In genomic region chr2:174615951-174616436, GRCh38 we compare ENCODE assay signal across 8 cellular contexts. TPM values are rescaled to one million over a fixed set of nuclear protein-coding genes. Genes with fewer than 3 reads are reported as not detected.
A peak's percentile ranks its signal among the peaks of the same experiment; 100 is the strongest.
DNase-seq lines count a peak whose midpoint lies in the region; ATAC-seq and TF ChIP-seq lines count a peak whose summit lies in the region.
"Had no signal": no experiment of that assay in that cellular context is flagged by ENCODE, and none has a peak within 500 bp of the region (broad histone marks: within the 10 kb centered on the region; RNA-seq: fewer than 3 reads in every experiment).

No MANE protein-coding gene starts in this region.

- H3K36me3 ChIP-seq in gastrocnemius medialis = no peaks in the 10 kb centered on the region
- peaks cover 6% of the 10 kb centered on the region for H3K36me3 ChIP-seq in upper lobe of right lung

- H3K27ac ChIP-seq in gastrocnemius medialis (peak overlapping the region in 3 of 4 donors; percentile 12 to 40 (median 22)), upper lobe of right lung (no peak overlapping the region)

- H3K4me1 ChIP-seq in gastrocnemius medialis (peaks cover 0 to 14% of the 10 kb centered on the region in 2 donors), upper lobe of right lung (peaks cover 20% of the 10 kb centered on the region)

- no peak for TF ChIP-seq CTCF in gastrocnemius medialis (IDR thresholded peaks at IDR 0.05 in 4 of 5, conservative IDR thresholded peaks at IDR 0.05 in 1 of 5)
- no peak for TF ChIP-seq CTCF in upper lobe of right lung (IDR thresholded peaks at IDR 0.05)

- DNase-seq in NCI-H460 (ENCODE audit: extremely low read depth, low read depth) = peak; percentile 41
- DNase-seq in dermis blood vessel endothelial cell = peak; percentile 70
- DNase-seq in gastrocnemius medialis = no peak
- DNase-seq in upper lobe of right lung = no peak
- no peak for DNase-seq in NCI-H2029 (lab: John Stamatoyannopoulos, UW)
- DNase-seq: NCI-H510A treated with DMSO at 0.1 percent for 48 hours had no signal

- H3K27me3 ChIP-seq in gastrocnemius medialis = no peaks in the 10 kb centered on the region
- H3K27me3 ChIP-seq in upper lobe of right lung = no peaks in the 10 kb centered on the region

- TF ChIP-seq POLR2A in gastrocnemius medialis (IDR thresholded peaks at IDR 0.05) = no peak

- ATAC-seq in GM21619 (IDR thresholded peaks at IDR 0.05; ENCODE audit: unreplicated experiment) (peak; percentile 40), gastrocnemius medialis (peak; percentile 30 to 41), upper lobe of right lung (no peak), HG03196 (IDR thresholded peaks at IDR 0.05; ENCODE audit: unreplicated experiment) (no peak)

- intact Hi-C loops in gastrocnemius medialis (cut with DNase I; ENCODE audit: low total_unique reads) (no loop called here), upper lobe of right lung (cut with DNase I) (no loop called here)

- no peak overlapping the region for H3K4me3 ChIP-seq in gastrocnemius medialis
- no peak overlapping the region for H3K4me3 ChIP-seq in upper lobe of right lung

- in situ Hi-C loops in gastrocnemius medialis (cut with MboI; ENCODE audit: low sequenced_read_pairs in 4 of 4) = no loop called here

- H3K9me3 ChIP-seq in gastrocnemius medialis (no peaks in the 10 kb centered on the region), upper lobe of right lung (no peaks in the 10 kb centered on the region)

RNA-seq across cellular contexts. Expression of gene WIPF1, which starts 18.4 kb away (rescaled TPM):
- 2.3 and 3.2 TPM in 2 replicates for total RNA-seq in NCI-H460 (2014; rRNA removed; shearing (Covaris generic))
- polyA plus RNA-seq in NCI-H460 (2014; cell fraction: nucleus; rRNA removed) = 0.24 and 0.31 TPM in 2 replicates
- 13.5 and 14.1 TPM in 2 replicates for total RNA-seq in dermis blood vessel endothelial cell
- 1 to 10 TPM; 3.1 to 8.4 (median 4.9) TPM for total RNA-seq in gastrocnemius medialis
- 71.5 TPM for total RNA-seq in upper lobe of right lung

Comparison
In these comparisons a context has a peak if more than half of its experiments do, and no peak if none do; other contexts are left out.
1. ATAC-seq: peak in GM21619 (single experiment) and gastrocnemius medialis (2 of 2); none in upper lobe of right lung (single experiment) and HG03196 (single experiment).
2. DNase-seq: peak in NCI-H460 (single experiment) and dermis blood vessel endothelial cell (single experiment); none in gastrocnemius medialis (0 of 2), upper lobe of right lung (single experiment) and NCI-H2029 (single experiment).